ENCODE assay signal across 8 cellular contexts in genomic region chr15:89090791-89091666, GRCh38. TPM values are rescaled to one million over a fixed set of nuclear protein-coding genes. Genes with fewer than 3 reads are reported as not detected.
DNase-seq lines count a peak whose midpoint lies in the region; ATAC-seq, FAIRE-seq and TF ChIP-seq lines count a peak whose summit lies in the region.

No MANE protein-coding gene starts in this region.

- POLR2A ChIA-PET in T-cell (lab: Charles Lee), result interaction anchor here (0.5 to 1.0 kb wide), 4 partner anchors 24 to 1624 kb away, joined by 3 to 6 read pairs (median 4); no protein-coding TSS in a partner anchor

- peaks cover 3% of the 10 kb centered on the region for H3K36me3 ChIP-seq in bronchial epithelial cell (ENCODE audit: control insufficient read depth, insufficient read depth, low read length)

- ATAC-seq in T-cell (replicated peaks in 1 of 4), result no peak

- DNase-seq in COLO668 (lab: John Stamatoyannopoulos, UW; ENCODE audit: unreplicated experiment), result peak; percentile 45
- DNase-seq in HL-60 (ENCODE audit: low read depth in 1 of 2, low spot score in 1 of 2), result peak; percentile 28 to 83
- peak in 33 of 34 experiments; percentile 10 to 56 (median 32) for DNase-seq in T-cell
- DNase-seq in bronchial epithelial cell (ENCODE audit: low read depth), result peak; percentile 78
- peak; percentile 48 for DNase-seq in left kidney (ENCODE audit: low read depth, low spot score)
- DNase-seq in stimulated activated CD8-positive, alpha-beta memory T cell treated with anti-CD3 and anti-CD28 coated beads, Interleukin-12 subunit alpha, Interleukin-12 subunit beta, amount 100 ng/mL, for 1 hour (ENCODE audit: low read depth), result peak; percentile 20
- no peak for DNase-seq in NCI-H1694 (lab: John Stamatoyannopoulos, UW)
- DNase-seq in NK-92 treated with Interleukin-12 subunit alpha and Interleukin-12 subunit beta, amount 100 ng/mL, for 24 hours (lab: John Stamatoyannopoulos, UW), result no peak

- H3K4me3 Mint-ChIP-seq in T-cell, result no peak overlapping the region

- H3K36me3 Mint-ChIP-seq in T-cell, result peaks cover 14% of the 10 kb centered on the region

- peak overlapping the region; percentile 69 for H3K27ac ChIP-seq in HL-60 (replicated peaks)

- CTCF ChIA-PET in T-cell (lab: Charles Lee), result interaction anchor here (0.5 to 3.3 kb wide), 10 partner anchors 10 to 483 kb away, joined by 3 to 18 read pairs (median 6); no protein-coding TSS in a partner anchor

- TF ChIP-seq CTCF in HL-60 (IDR thresholded peaks at IDR 0.05; ENCODE audit: insufficient read depth, low read length) (no peak), bronchial epithelial cell (IDR thresholded peaks at IDR 0.05; ENCODE audit: insufficient read depth, low read length, severe bottlenecking) (peak; percentile 10)

- H3K27me3 ChIP-seq in HL-60 (ENCODE audit: insufficient read depth, poor library complexity, severe bottlenecking) (no peaks in the 10 kb centered on the region), bronchial epithelial cell (ENCODE audit: control insufficient read depth, insufficient read depth, low read length) (no peaks in the 10 kb centered on the region)

- peak overlapping the region; percentile 95 to 96 for H3K27ac Mint-ChIP-seq in T-cell

- H3K4me3 ChIP-seq in HL-60 (replicated peaks; ENCODE audit: insufficient read depth, low read length) (peak overlapping the region; percentile 15), bronchial epithelial cell (ENCODE audit: low read depth, low read length) (peak overlapping the region; percentile 13)

- no peaks in the 10 kb centered on the region for H3K9me3 Mint-ChIP-seq in T-cell

- H3K4me1 Mint-ChIP-seq in T-cell, result peaks cover 50 to 52% (median 51%) of the 10 kb centered on the region in 3 donors

- FAIRE-seq in bronchial epithelial cell (lab: Jason Lieb, UNC), result no peak

- H3K27me3 Mint-ChIP-seq in T-cell, result no peaks in the 10 kb centered on the region

RNA-seq across cellular contexts. Expression of gene ABHD2, which starts 2.8 kb away (rescaled TPM):
- total RNA-seq in T-cell (10 to 100 TPM; 52.5 to 70.8 (median 58.5) TPM), bronchial epithelial cell (33.5 and 35.5 TPM in 2 replicates)

Comparison
In these comparisons a context has a peak if more than half of its experiments do, and no peak if none do; other contexts are left out.
1. DNase-seq: peak in COLO668 (single experiment), HL-60 (2 of 2), T-cell (33 of 34), bronchial epithelial cell (single experiment), left kidney (single experiment) and stimulated activated CD8-positive, alpha-beta memory T cell treated with anti-CD3 and anti-CD28 coated beads, Interleukin-12 subunit alpha, Interleukin-12 subunit beta, amount 100 ng/mL, for 1 hour (single experiment); none in NCI-H1694 (single experiment) and NK-92 treated with Interleukin-12 subunit alpha and Interleukin-12 subunit beta, amount 100 ng/mL, for 24 hours (single experiment).